Comparison of ENCODE assay signal across 13 cellular contexts in the genomic region with DNA sequence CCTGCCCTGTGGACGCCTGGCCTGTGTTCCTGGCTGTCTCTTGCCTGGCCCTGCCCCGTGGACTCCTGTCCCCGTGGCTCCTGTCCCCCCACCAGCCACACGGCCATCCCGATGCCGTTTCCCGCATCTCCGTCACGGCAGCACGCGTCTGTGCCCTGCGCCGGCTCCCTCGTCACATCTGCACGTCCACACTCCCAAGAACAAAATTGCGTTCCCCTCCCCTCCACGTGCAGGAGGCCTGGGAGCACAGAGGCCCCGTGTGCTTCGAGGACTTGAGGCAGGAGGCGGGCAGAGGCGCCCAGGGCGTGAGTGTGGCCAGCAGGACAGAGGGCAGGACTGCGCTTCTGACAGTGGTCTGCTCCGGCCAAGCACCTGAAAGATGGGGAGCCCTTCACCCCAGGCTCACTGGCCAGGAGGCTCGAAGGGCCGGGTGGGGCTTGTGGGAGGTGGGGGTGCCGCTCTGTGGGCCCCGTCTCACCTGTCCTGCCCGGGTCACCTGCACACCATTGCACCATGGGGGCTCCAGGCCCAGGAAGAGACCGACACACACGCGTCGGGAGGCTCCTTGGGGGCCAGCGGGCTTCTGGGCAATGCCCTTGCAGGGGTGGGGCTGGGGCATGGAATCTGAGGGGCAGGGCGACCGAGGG. TPM values are rescaled to one million over a fixed set of nuclear protein-coding genes. Genes with fewer than 3 reads are reported as not detected.
DNase-seq lines count a peak whose midpoint lies in the region; ATAC-seq and TF ChIP-seq lines count a peak whose summit lies in the region.
"Had no signal": no experiment of that assay in that cellular context is flagged by ENCODE, and none has a peak within 500 bp of the region (broad histone marks: within the 10 kb centered on the region; RNA-seq: fewer than 3 reads in every experiment).

No MANE protein-coding gene starts in this region.

- POLR2A ChIA-PET in HEK293T (lab: Yijun Ruan, JAX) = no interaction called here

- no peak overlapping the region for H3K9ac ChIP-seq in BLaER1

- ATAC-seq in left lobe of liver (peak; percentile 2), HG03571 (IDR thresholded peaks at IDR 0.05; ENCODE audit: unreplicated experiment) (no peak)
- ATAC-seq: GM23338 had no signal

- H3K27me3 ChIP-seq in BLaER1 = peaks cover 30% of the 10 kb centered on the region

- peak overlapping the region; percentile 90 for H3K4me2 ChIP-seq in BLaER1
- H3K4me2 ChIP-seq: GM23338 had no signal

- H4K20me1 ChIP-seq in BLaER1 = peaks cover 74% of the 10 kb centered on the region

- no peak overlapping the region for H3K4me3 ChIP-seq in BLaER1
- H3K4me3 ChIP-seq: GM23338, HAP-1 had no signal

- peaks cover 30% of the 10 kb centered on the region for H3K36me3 ChIP-seq in BLaER1

- CTCF ChIA-PET in HEK293T (lab: Yijun Ruan, JAX) = no interaction called here

- H3K27ac ChIP-seq in BLaER1 = no peak overlapping the region

- H3K9me3 ChIP-seq in BLaER1 = no peaks in the 10 kb centered on the region
- H3K9me3 ChIP-seq: HAP-1 had no signal

- H3K4me1 ChIP-seq in BLaER1 = peaks cover 70% of the 10 kb centered on the region
- H3K4me1 ChIP-seq: HAP-1 had no signal

- DNase-seq in HEK293T (ENCODE audit: extremely low spot score) (no peak), left lobe of liver (ENCODE audit: low spot score) (no peak), KG1 (lab: John Stamatoyannopoulos, UW) (no peak), GM03348 (ENCODE audit: low spot score) (no peak)
- no peak for DNase-seq in activated CD4-positive, CD25-positive, alpha-beta regulatory T cell (lab: John Stamatoyannopoulos, UW)
- DNase-seq: CD4-positive, CD25-positive, alpha-beta regulatory T cell; DMS53; GF-D8; Karpas-422 had no signal

TF ChIP-seq in HEK293T, 16 proteins besides CTCF, POLR2A, EP300 and RAD21:
- TF ChIP-seq FOXA1 (IDR thresholded peaks at IDR 0.05) = no peak
- TF ChIP-seq L3MBTL2 (conservative IDR thresholded peaks at IDR 0.05) = peak; percentile 72

RNA-seq across cellular contexts. Expression of gene FGFRL1, which starts 17.3 kb away (rescaled TPM):
- 64.8 TPM for total RNA-seq in left lobe of liver

RNA-seq across cellular contexts. Expression of gene SLC26A1, which starts 35.5 kb away (rescaled TPM):
- 40.6 TPM for total RNA-seq in left lobe of liver

RNA-seq across cellular contexts. Expression of gene IDUA, which starts 41.9 kb away (rescaled TPM):
- 12.9 TPM for total RNA-seq in left lobe of liver

RNA-seq across cellular contexts. Expression of gene DGKQ, which starts 55.3 kb away (rescaled TPM):
- total RNA-seq in left lobe of liver = 7.0 TPM
